ENCODE assay signal across 17 cellular contexts in genomic region chr14:105852378-105853088, GRCh38.
DNase-seq lines count a peak whose midpoint lies in the region; ATAC-seq and TF ChIP-seq lines count a peak whose summit lies in the region.
"Had no signal": no experiment of that assay in that cellular context is flagged by ENCODE, and none has a peak within 500 bp of the region (broad histone marks: within the 10 kb centered on the region; RNA-seq: fewer than 3 reads in every experiment).

No MANE protein-coding gene starts in this region.

- H3K4me3 ChIP-seq in left ventricle myocardium inferior, result no peak overlapping the region
- no peak overlapping the region for H3K4me3 ChIP-seq in effector memory CD4-positive, alpha-beta T cell (ENCODE audit: insufficient read depth, low read depth, low read length, poor library complexity, severe bottlenecking)

- peaks cover 10% of the 10 kb centered on the region for H3K27me3 ChIP-seq in left ventricle myocardium inferior (ENCODE audit: low read depth)
- no peaks in the 10 kb centered on the region for H3K27me3 ChIP-seq in effector memory CD4-positive, alpha-beta T cell (replicated peaks; ENCODE audit: control insufficient read depth, insufficient read depth, low read length, poor library complexity, severe bottlenecking)
- H3K27me3 ChIP-seq: brain microvascular endothelial cell had no signal

- ATAC-seq in left cardiac atrium (no peak), GM21786 (IDR thresholded peaks at IDR 0.05; ENCODE audit: unreplicated experiment) (no peak)
- ATAC-seq: left colon; naive thymus-derived CD4-positive, alpha-beta T cell had no signal

- intact Hi-C loops in cardiac septum (cut with DNase I) (no loop called here), left ventricle myocardium inferior (cut with micrococcal nuclease) (no loop called here), left cardiac atrium (cut with DNase I) (no loop called here)

- H3K27ac ChIP-seq in left ventricle myocardium inferior (replicated peaks), result no peak overlapping the region
- H3K27ac ChIP-seq in effector memory CD4-positive, alpha-beta T cell (ENCODE audit: insufficient read depth, low read length, poor library complexity, severe bottlenecking), result no peak overlapping the region
- H3K27ac ChIP-seq: brain microvascular endothelial cell, WERI-Rb-1 had no signal

- no peak for TF ChIP-seq CTCF in left ventricle myocardium inferior (IDR thresholded peaks at IDR 0.05; ENCODE audit: borderline replicate concordance)

- peaks cover 12% of the 10 kb centered on the region for H3K9me3 ChIP-seq in left ventricle myocardium inferior (replicated peaks)
- H3K9me3 ChIP-seq in effector memory CD4-positive, alpha-beta T cell (ENCODE audit: control insufficient read depth, low read length), result no peaks in the 10 kb centered on the region

- peak; percentile 69 for DNase-seq in cardiac septum (ENCODE audit: low spot score)
- DNase-seq in left ventricle myocardium inferior, result no peak
- DNase-seq in NAMALWA (ENCODE audit: low spot score), result peak; percentile 49
- DNase-seq in left cardiac atrium, result peak; percentile 11
- DNase-seq in kidney tubule cell (ENCODE audit: low spot score), result no peak
- DNase-seq in effector memory CD4-positive, alpha-beta T cell, result no peak
- no peak for DNase-seq in NCI-H2196 treated with DMSO at 0.1 percent for 48 hours (lab: John Stamatoyannopoulos, UW; ENCODE audit: unreplicated experiment)
- DNase-seq: AML-193, brain microvascular endothelial cell, hippocampal formation, Kasumi-1, left colon, NCI-H510A treated with DMSO at 0.1 percent for 48 hours, T-helper 1 cell, WERI-Rb-1 had no signal

- H3K4me1 ChIP-seq in left ventricle myocardium inferior, result no peaks in the 10 kb centered on the region
- H3K4me1 ChIP-seq in effector memory CD4-positive, alpha-beta T cell (ENCODE audit: control insufficient read depth, insufficient read depth, low read length, poor library complexity, severe bottlenecking), result peaks cover 13% of the 10 kb centered on the region

- H3K36me3 ChIP-seq in left ventricle myocardium inferior, result no peaks in the 10 kb centered on the region
- no peaks in the 10 kb centered on the region for H3K36me3 ChIP-seq in effector memory CD4-positive, alpha-beta T cell (ENCODE audit: control insufficient read depth, insufficient read depth, low read length)
- H3K36me3 ChIP-seq: brain microvascular endothelial cell, WERI-Rb-1 had no signal

Comparison
In these comparisons a context has a peak if more than half of its experiments do, and no peak if none do; other contexts are left out.
1. DNase-seq: peak in cardiac septum (single experiment), NAMALWA (single experiment) and left cardiac atrium (single experiment); none in left ventricle myocardium inferior (single experiment), kidney tubule cell (single experiment), effector memory CD4-positive, alpha-beta T cell (0 of 3) and NCI-H2196 treated with DMSO at 0.1 percent for 48 hours (single experiment).